ENCODE assay signal across 15 cellular contexts in genomic region chr4:81428002-81428401, GRCh38. TPM values are rescaled to one million over a fixed set of nuclear protein-coding genes. Genes with fewer than 3 reads are reported as not detected.
"Had no signal": no experiment of that assay in that cellular context is flagged by ENCODE, and none has a peak within 500 bp of the region (broad histone marks: within the 10 kb centered on the region; RNA-seq: fewer than 3 reads in every experiment).

No MANE protein-coding gene starts in this region.

- H3K4me1 Mint-ChIP-seq: natural killer cell had no signal

- H3K27me3 Mint-ChIP-seq: activated CD8-positive, alpha-beta T cell treated with anti-CD3 and anti-CD28 coated beads for 36 hours; activated T-cell treated with anti-CD3 and anti-CD28 coated beads, Interleukin-2, amount 50 U/mL, for 24 hours had no signal

- ATAC-seq: activated CD8-positive, alpha-beta T cell treated with anti-CD3 and anti-CD28 coated beads for 36 hours; natural killer cell had no signal

- H3K9me3 Mint-ChIP-seq: activated CD8-positive, alpha-beta T cell treated with anti-CD3 and anti-CD28 coated beads for 36 hours; activated T-cell treated with anti-CD3 and anti-CD28 coated beads, Interleukin-2, amount 50 U/mL, for 24 hours; natural killer cell had no signal

- H3K4me1 ChIP-seq: ascending aorta had no signal

- H3K4me3 ChIP-seq: ascending aorta, smooth muscle cell, stomach, thoracic aorta had no signal

- H3K4me3 Mint-ChIP-seq: activated CD8-positive, alpha-beta T cell treated with anti-CD3 and anti-CD28 coated beads for 36 hours; activated T-cell treated with anti-CD3 and anti-CD28 coated beads, Interleukin-2, amount 50 U/mL, for 24 hours; natural killer cell had no signal

- H3K9ac ChIP-seq: SK-N-SH had no signal

- H3K9me3 ChIP-seq: ascending aorta, SK-N-SH, stomach, thoracic aorta had no signal

- H3K36me3 ChIP-seq: thoracic aorta had no signal

- H3K27ac ChIP-seq: ascending aorta, thoracic aorta had no signal

- H3K4me2 ChIP-seq: SK-N-SH, smooth muscle cell had no signal

- H3K27me3 ChIP-seq: ascending aorta, stomach had no signal

- DNase-seq: activated CD4-positive, alpha-beta T cell treated with anti-CD3 and anti-CD28 coated beads for 48 hours; activated CD4-positive, CD25-positive, alpha-beta regulatory T cell; activated CD8-positive, alpha-beta T cell treated with anti-CD3 and anti-CD28 coated beads for 36 hours; activated naive CD4-positive, alpha-beta T cell treated with anti-CD3 and anti-CD28 coated beads, Interleukin-2, amount 50 U/mL, for 16 hours; activated T-cell treated with anti-CD3 and anti-CD28 coated beads, Interleukin-2, amount 50 U/mL, for 24 hours; dermis blood vessel endothelial cell; foreskin fibroblast; natural killer cell; SK-N-SH; stimulated activated CD4-positive, alpha-beta T cell treated with anti-CD3 and anti-CD28 coated beads, Interleukin-4, amount 100 ng/mL, for 1 hour; stomach had no signal

- FAIRE-seq: bronchial epithelial cell had no signal

- H3K27ac Mint-ChIP-seq: activated CD8-positive, alpha-beta T cell treated with anti-CD3 and anti-CD28 coated beads for 36 hours; activated T-cell treated with anti-CD3 and anti-CD28 coated beads, Interleukin-2, amount 50 U/mL, for 24 hours; natural killer cell had no signal

RNA-seq across cellular contexts. Expression of gene RASGEF1B, which starts 43.7 kb away (rescaled TPM):
- polyA plus RNA-seq: SK-N-SH had no signal
